Comparison of ENCODE assay signal across 21 cellular contexts in the genomic region with DNA sequence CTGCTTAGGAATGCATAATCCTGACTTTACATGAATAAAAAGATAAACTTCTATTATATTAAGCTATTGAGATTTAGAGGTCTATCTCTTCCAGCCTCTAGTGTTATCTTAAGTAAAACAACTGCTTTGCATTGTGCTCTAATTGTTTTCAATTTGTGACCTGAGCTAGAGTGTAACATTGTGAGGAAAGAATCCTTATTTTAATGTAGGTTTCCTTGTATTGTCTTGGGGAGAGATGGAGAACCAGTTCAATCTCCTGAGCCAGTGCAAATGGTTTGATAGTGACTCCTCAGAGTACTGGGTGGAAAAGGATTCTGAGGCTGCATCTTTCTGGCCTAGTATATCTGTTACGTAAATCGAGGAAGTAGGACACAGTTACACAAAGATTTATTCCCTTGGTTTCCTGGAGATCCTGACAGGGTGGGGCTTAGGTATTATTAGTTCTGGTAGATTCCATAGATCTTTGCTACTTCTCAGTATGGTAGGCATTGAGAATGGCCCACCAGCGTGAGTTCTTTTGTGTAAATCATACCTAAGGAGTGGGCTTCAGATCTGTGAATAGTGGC.
"Had no signal": no experiment of that assay in that cellular context is flagged by ENCODE, and none has a peak within 500 bp of the region (broad histone marks: within the 10 kb centered on the region; RNA-seq: fewer than 3 reads in every experiment).

No MANE protein-coding gene starts in this region.

- H3K4me1 ChIP-seq: foreskin keratinocyte, right atrium auricular region had no signal

- H3K36me3 ChIP-seq: ovary, right atrium auricular region, sigmoid colon had no signal

- H3K27me3 ChIP-seq: foreskin keratinocyte, hepatocyte, ovary, right atrium auricular region, sigmoid colon had no signal

- H3K4me3 Mint-ChIP-seq: naive thymus-derived CD4-positive, alpha-beta T cell; neural crest cell had no signal

- H3K27ac ChIP-seq: coronary artery, dorsolateral prefrontal cortex, foreskin keratinocyte, hepatocyte, ovary, right atrium auricular region, sigmoid colon, skin epidermis had no signal

- H3K4me3 ChIP-seq: coronary artery, dorsolateral prefrontal cortex, hepatocyte, lung, ovary, right atrium auricular region, sigmoid colon, skin epidermis had no signal

- H2AFZ ChIP-seq: hepatocyte had no signal

- H3K4me2 ChIP-seq: hepatocyte had no signal

- ATAC-seq: foreskin keratinocyte; left cardiac atrium; left ventricle myocardium superior; naive thymus-derived CD4-positive, alpha-beta T cell had no signal

- H3K27me3 Mint-ChIP-seq: naive thymus-derived CD4-positive, alpha-beta T cell had no signal

- H3K36me3 Mint-ChIP-seq: naive thymus-derived CD4-positive, alpha-beta T cell had no signal

- H3K79me2 ChIP-seq: hepatocyte had no signal

- H3K9me3 ChIP-seq: ovary, right atrium auricular region, sigmoid colon had no signal

- DNase-seq: dorsolateral prefrontal cortex; effector CD8-positive, alpha-beta T cell; foreskin keratinocyte; head of caudate nucleus; kidney; left cardiac atrium; left ventricle myocardium superior; mesenchymal stem cell; naive thymus-derived CD4-positive, alpha-beta T cell; nucleus accumbens; ovary; sigmoid colon; stimulated activated naive CD4-positive, alpha-beta T cell treated with Interleukin-2 at 50 U/mL for 16 hours; trophoblast cell had no signal

- H3K27ac Mint-ChIP-seq: naive thymus-derived CD4-positive, alpha-beta T cell had no signal

- FAIRE-seq: endometrium, kidney had no signal
